8 cellular contexts compared by ENCODE assay signal in genomic region chr15:75204340-75205063, GRCh38. TPM values are rescaled to one million over a fixed set of nuclear protein-coding genes. Genes with fewer than 3 reads are reported as not detected.
DNase-seq lines count a peak whose midpoint lies in the region; ATAC-seq and TF ChIP-seq lines count a peak whose summit lies in the region.

No MANE protein-coding gene starts in this region.

- peak in 1 of 3 donors; percentile 83 for TF ChIP-seq CTCF in lower leg skin (IDR thresholded peaks at IDR 0.05)

- H3K4me3 ChIP-seq in lower leg skin (ENCODE audit: low read depth, poor library complexity, severe bottlenecking) = no peak overlapping the region

- DNase-seq in GM04503 (ENCODE audit: low read depth) = peak; percentile 47
- peak; percentile 60 for DNase-seq in NCI-H748 treated with DMSO at 0.1 percent for 48 hours (lab: John Stamatoyannopoulos, UW)
- DNase-seq in activated CD4-positive, alpha-beta T cell treated with anti-CD3 and anti-CD28 coated beads, Interleukin-2, amount 50 U/mL, for 48 hours = peak; percentile 89 to 91
- DNase-seq in dermis blood vessel endothelial cell = peak; percentile 96
- peak; percentile 92 to 98 for DNase-seq in lower leg skin (ENCODE audit: low spot score in 2 of 2)
- peak; percentile 88 for DNase-seq in stimulated activated CD4-positive, alpha-beta T cell treated with anti-CD3 and anti-CD28 coated beads, Interleukin-4, amount 100 ng/mL, for 24 hours

- ATAC-seq in HG03175 (IDR thresholded peaks at IDR 0.05; ENCODE audit: unreplicated experiment) = peak; percentile 35
- no peak for ATAC-seq in GM21825 (IDR thresholded peaks at IDR 0.05; ENCODE audit: unreplicated experiment)

- WGBS in lower leg skin, 2 donors = 6% methylated on average over 9 to 10 of the region's 10 CpGs

- TF ChIP-seq POLR2A in lower leg skin (IDR thresholded peaks at IDR 0.05) = no peak

- intact Hi-C loops in lower leg skin (cut with DNase I; ENCODE audit: low total_unique reads) = loop anchor here (2.0 kb wide), 1 partner anchor 176 kb away; no protein-coding TSS in a partner anchor

RNA-seq across cellular contexts. Expression of gene C15orf39, which starts 2.8 kb away (rescaled TPM):
- 7.0 and 12.4 TPM in 2 replicates for total RNA-seq in dermis blood vessel endothelial cell
- 10 to 100 TPM; 21.9 to 29.3 (median 26.1) TPM for total RNA-seq in lower leg skin

RNA-seq across cellular contexts. Expression of gene GOLGA6C, which starts 53.6 kb away (rescaled TPM):
- total RNA-seq in dermis blood vessel endothelial cell (not detected in 2 replicates), lower leg skin (under 1 TPM in 2 of 4 donors, not detected in 2; 0.69 TPM)
